8 cellular contexts compared by ENCODE assay signal in the genomic region with DNA sequence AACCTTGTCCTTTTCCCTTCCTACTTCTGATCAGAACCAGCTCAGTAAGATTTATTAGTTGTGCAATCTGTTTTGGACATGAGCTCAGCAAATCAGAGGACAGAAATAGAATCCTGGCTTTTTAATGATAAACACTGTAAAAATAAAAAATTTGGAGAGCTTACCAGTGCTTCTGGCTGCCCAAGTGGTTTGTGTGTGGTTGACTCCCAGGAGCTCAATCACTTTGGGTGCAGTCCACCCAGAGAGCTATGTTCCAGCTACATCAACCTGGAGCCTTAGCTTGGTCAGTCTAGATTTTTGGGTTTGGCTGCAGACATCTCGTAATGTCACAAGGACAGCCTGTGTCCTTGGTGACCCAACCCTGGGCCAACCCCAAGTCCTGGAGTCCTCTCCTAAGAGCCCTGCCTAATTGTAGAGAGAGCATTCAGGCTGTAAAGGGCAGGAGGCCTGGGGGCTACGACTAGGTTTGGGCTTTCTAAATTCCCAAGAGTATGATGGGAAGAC. TPM values are rescaled to one million over a fixed set of nuclear protein-coding genes. Genes with fewer than 3 reads are reported as not detected.
DNase-seq lines count a peak whose midpoint lies in the region; ATAC-seq and TF ChIP-seq lines count a peak whose summit lies in the region.

No MANE protein-coding gene starts in this region.

- peak; percentile 78 for ATAC-seq in left ventricle myocardium superior
- ATAC-seq in stimulated activated naive B cell treated with anti-CD40 and anti-IgM and Interleukin-4, amounts not matched to agents 10 μg/mL and 1 μg/mL and 100 μg/mL, for 72 hours (replicated peaks): no peak
- ATAC-seq in HG03095 (IDR thresholded peaks at IDR 0.05; ENCODE audit: unreplicated experiment): no peak

- H3K4me3 Mint-ChIP-seq in activated T-helper 2 cell treated with anti-CD3 and anti-CD28 coated beads, Interferon-gamma antibody, Interleukin-2, Interleukin-4, amounts not matched to agents 10 μg/mL and 5 μg/mL and 100 μg/mL, durations not matched to agents 14 hours and 24 hours and 36 hours (ENCODE audit: low read depth): peak overlapping the region; percentile 67
- peak overlapping the region; percentile 31 to 52 for H3K4me3 Mint-ChIP-seq in stimulated activated naive B cell treated with anti-CD40 and anti-IgM and Interleukin-4, amounts not matched to agents 10 μg/mL and 1 μg/mL and 100 μg/mL, for 72 hours

- TF ChIP-seq CTCF in BE2C (IDR thresholded peaks at IDR 0.05; ENCODE audit: low read depth, low read length): no peak

- H3K27me3 ChIP-seq in BE2C: no peaks in the 10 kb centered on the region

- no peaks in the 10 kb centered on the region for H3K36me3 ChIP-seq in BE2C

- DNase-seq in HCEC 1CT (peak; percentile 58), left ventricle myocardium superior (peak; percentile 39), BE2C (no peak), OCI-M1 (lab: John Stamatoyannopoulos, UW) (no peak), DMS153 treated with DMSO at 0.1 percent for 48 hours (lab: John Stamatoyannopoulos, UW; ENCODE audit: unreplicated experiment) (no peak)
- DNase-seq in activated T-helper 2 cell treated with anti-CD3 and anti-CD28 coated beads, Interferon-gamma antibody, Interleukin-2, Interleukin-4, amounts not matched to agents 10 μg/mL and 5 μg/mL and 100 μg/mL, durations not matched to agents 14 hours and 24 hours and 36 hours (ENCODE audit: low spot score): no peak
- DNase-seq in stimulated activated naive B cell treated with anti-CD40 and anti-IgM and Interleukin-4, amounts not matched to agents 10 μg/mL and 1 μg/mL and 100 μg/mL, for 72 hours: no peak

- H3K4me1 ChIP-seq in BE2C: no peaks in the 10 kb centered on the region

- H3K4me3 ChIP-seq in BE2C (ENCODE audit: low read depth, low read length): no peak overlapping the region

- peaks cover 71% of the 10 kb centered on the region for H3K36me3 Mint-ChIP-seq in activated T-helper 2 cell treated with anti-CD3 and anti-CD28 coated beads, Interferon-gamma antibody, Interleukin-2, Interleukin-4, amounts not matched to agents 10 μg/mL and 5 μg/mL and 100 μg/mL, durations not matched to agents 14 hours and 24 hours and 36 hours (ENCODE audit: low read depth)
- peaks cover 11 to 27% of the 10 kb centered on the region in 2 donors for H3K36me3 Mint-ChIP-seq in stimulated activated naive B cell treated with anti-CD40 and anti-IgM and Interleukin-4, amounts not matched to agents 10 μg/mL and 1 μg/mL and 100 μg/mL, for 72 hours

- no peaks in the 10 kb centered on the region for H3K9me3 ChIP-seq in BE2C

- peak overlapping the region; percentile 98 for H3K27ac Mint-ChIP-seq in activated T-helper 2 cell treated with anti-CD3 and anti-CD28 coated beads, Interferon-gamma antibody, Interleukin-2, Interleukin-4, amounts not matched to agents 10 μg/mL and 5 μg/mL and 100 μg/mL, durations not matched to agents 14 hours and 24 hours and 36 hours
- H3K27ac Mint-ChIP-seq in stimulated activated naive B cell treated with anti-CD40 and anti-IgM and Interleukin-4, amounts not matched to agents 10 μg/mL and 1 μg/mL and 100 μg/mL, for 72 hours: peak overlapping the region; percentile 97

- peaks cover 98% of the 10 kb centered on the region for H3K4me1 Mint-ChIP-seq in activated T-helper 2 cell treated with anti-CD3 and anti-CD28 coated beads, Interferon-gamma antibody, Interleukin-2, Interleukin-4, amounts not matched to agents 10 μg/mL and 5 μg/mL and 100 μg/mL, durations not matched to agents 14 hours and 24 hours and 36 hours (ENCODE audit: low read depth)
- peaks cover 70 to 100% of the 10 kb centered on the region in 2 donors for H3K4me1 Mint-ChIP-seq in stimulated activated naive B cell treated with anti-CD40 and anti-IgM and Interleukin-4, amounts not matched to agents 10 μg/mL and 1 μg/mL and 100 μg/mL, for 72 hours

- no peaks in the 10 kb centered on the region for H3K9me3 Mint-ChIP-seq in activated T-helper 2 cell treated with anti-CD3 and anti-CD28 coated beads, Interferon-gamma antibody, Interleukin-2, Interleukin-4, amounts not matched to agents 10 μg/mL and 5 μg/mL and 100 μg/mL, durations not matched to agents 14 hours and 24 hours and 36 hours
- no peaks in the 10 kb centered on the region for H3K9me3 Mint-ChIP-seq in stimulated activated naive B cell treated with anti-CD40 and anti-IgM and Interleukin-4, amounts not matched to agents 10 μg/mL and 1 μg/mL and 100 μg/mL, for 72 hours

- no peaks in the 10 kb centered on the region for H3K27me3 Mint-ChIP-seq in activated T-helper 2 cell treated with anti-CD3 and anti-CD28 coated beads, Interferon-gamma antibody, Interleukin-2, Interleukin-4, amounts not matched to agents 10 μg/mL and 5 μg/mL and 100 μg/mL, durations not matched to agents 14 hours and 24 hours and 36 hours (ENCODE audit: low read depth)
- no peaks in the 10 kb centered on the region for H3K27me3 Mint-ChIP-seq in stimulated activated naive B cell treated with anti-CD40 and anti-IgM and Interleukin-4, amounts not matched to agents 10 μg/mL and 1 μg/mL and 100 μg/mL, for 72 hours

- intact Hi-C loops in activated T-helper 2 cell treated with anti-CD3 and anti-CD28 coated beads, Interferon-gamma antibody, Interleukin-2, Interleukin-4, amounts not matched to agents 10 μg/mL and 5 μg/mL and 100 μg/mL, durations not matched to agents 14 hours and 24 hours and 36 hours (cut with micrococcal nuclease): loop anchor here (5.0 kb wide), 3 partner anchors 50 to 250 kb away; partner anchors contain the start of genes APIP and PDHX
- intact Hi-C loops in left ventricle myocardium superior (cut with micrococcal nuclease): no loop called here

RNA-seq across cellular contexts. Expression of gene CD44, which starts 28.5 kb away (rescaled TPM):
- total RNA-seq in activated T-helper 2 cell treated with anti-CD3 and anti-CD28 coated beads, Interferon-gamma antibody, Interleukin-2, Interleukin-4, amounts not matched to agents 10 μg/mL and 5 μg/mL and 100 μg/mL, durations not matched to agents 14 hours and 24 hours and 36 hours: 232 and 249 TPM in 2 replicates
- total RNA-seq in left ventricle myocardium superior: 19.6 TPM
- 24.4 TPM for polyA plus RNA-seq in BE2C (2012; ENCODE audit: insufficient read depth, insufficient read length, low read depth)

Comparison
In these comparisons a context has a peak if more than half of its experiments do, and no peak if none do; other contexts are left out.
1. DNase-seq: peak in HCEC 1CT (single experiment) and left ventricle myocardium superior (single experiment); none in activated T-helper 2 cell treated with anti-CD3 and anti-CD28 coated beads, Interferon-gamma antibody, Interleukin-2, Interleukin-4, amounts not matched to agents 10 μg/mL and 5 μg/mL and 100 μg/mL, durations not matched to agents 14 hours and 24 hours and 36 hours (single experiment), stimulated activated naive B cell treated with anti-CD40 and anti-IgM and Interleukin-4, amounts not matched to agents 10 μg/mL and 1 μg/mL and 100 μg/mL, for 72 hours (single experiment), BE2C (single experiment), OCI-M1 (single experiment) and DMS153 treated with DMSO at 0.1 percent for 48 hours (single experiment).
2. RNA of gene CD44, which starts 28.5 kb away (total RNA-seq): 232 to 249 TPM in activated T-helper 2 cell treated with anti-CD3 and anti-CD28 coated beads, Interferon-gamma antibody, Interleukin-2, Interleukin-4, amounts not matched to agents 10 μg/mL and 5 μg/mL and 100 μg/mL, durations not matched to agents 14 hours and 24 hours and 36 hours; 19.6 TPM in left ventricle myocardium superior (single experiment); every median in the first group is over 10 times any median in the second.